ENCODE assay signal across 19 cellular contexts in the genomic region with DNA sequence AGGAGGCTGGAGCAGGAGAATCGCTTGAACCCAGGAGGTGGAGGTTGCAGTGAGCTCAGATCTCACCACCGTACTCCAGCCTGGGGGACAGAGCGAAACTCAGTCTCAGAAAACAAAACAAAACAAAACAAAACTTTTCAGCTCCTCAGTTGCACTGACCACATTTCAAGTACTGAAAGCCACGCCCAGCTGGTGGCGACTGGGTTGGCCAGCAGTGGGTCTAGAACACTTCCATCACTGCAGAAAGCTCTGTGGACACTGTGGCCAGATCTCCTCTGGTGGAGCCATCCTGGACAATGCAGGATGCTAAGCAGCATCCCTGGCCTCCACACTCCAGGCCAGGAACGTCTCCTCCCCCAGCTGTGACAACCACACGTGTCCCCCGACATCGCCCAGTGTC. TPM values are rescaled to one million over a fixed set of nuclear protein-coding genes. Genes with fewer than 3 reads are reported as not detected.
DNase-seq lines count a peak whose midpoint lies in the region; ATAC-seq, FAIRE-seq and TF ChIP-seq lines count a peak whose summit lies in the region.
"Had no signal": no experiment of that assay in that cellular context is flagged by ENCODE, and none has a peak within 500 bp of the region (broad histone marks: within the 10 kb centered on the region; RNA-seq: fewer than 3 reads in every experiment).

No MANE protein-coding gene starts in this region.

- no peak for TF ChIP-seq RAD21 in SK-N-SH (IDR thresholded peaks at IDR 0.05; ENCODE audit: low read length)

- H3K4me1 ChIP-seq in SK-N-SH (ENCODE audit: control insufficient read depth in 1 of 2, insufficient read depth in 2 of 2, low read depth in 1 of 2, low read length in 1 of 2) (peaks cover 0 to 9% of the 10 kb centered on the region in 2 experiments; a peak in 1 of 4 replicates), MM.1S (ENCODE audit: low read length) (no peaks in the 10 kb centered on the region)
- H3K4me1 ChIP-seq: HAP-1 had no signal

- no peaks in the 10 kb centered on the region for H3F3A ChIP-seq in SK-N-SH (replicated peaks; ENCODE audit: insufficient read depth)
- no peaks in the 10 kb centered on the region for H3F3A ChIP-seq in MM.1S (ENCODE audit: insufficient read depth, low read length)

- TF ChIP-seq CTCF in SK-N-SH (IDR thresholded peaks at IDR 0.05), result no peak
- no peak for TF ChIP-seq CTCF in MM.1S (IDR thresholded peaks at IDR 0.05; ENCODE audit: low read length)
- TF ChIP-seq CTCF in bronchial epithelial cell (IDR thresholded peaks at IDR 0.05; ENCODE audit: insufficient read depth, low read length, severe bottlenecking), result no peak
- TF ChIP-seq CTCF in natural killer cell (IDR thresholded peaks at IDR 0.05), result no peak

- H3K9me3 ChIP-seq in SK-N-SH (no peaks in the 10 kb centered on the region), MM.1S (replicated peaks; ENCODE audit: insufficient read depth, low read length) (no peaks in the 10 kb centered on the region)
- H3K9me3 ChIP-seq: HAP-1 had no signal

- no peak overlapping the region for H3K4me2 ChIP-seq in SK-N-SH
- H3K4me2 ChIP-seq in MM.1S (ENCODE audit: low read depth, low read length), result peak overlapping the region; percentile 14; the same call in 1 of the 2 replicates

- H3K9me2 ChIP-seq in SK-N-SH (no peaks in the 10 kb centered on the region), MM.1S (replicated peaks; ENCODE audit: insufficient read depth, low read length) (no peaks in the 10 kb centered on the region)

- WGBS in SK-N-SH (ENCODE audit: low lambda C conversion rate), result 60% methylated on average over 8 of the region's 9 CpGs

- no peak overlapping the region for H3K27ac Mint-ChIP-seq in natural killer cell
- H3K27ac Mint-ChIP-seq: CD4-positive, alpha-beta T cell had no signal

- POLR2A ChIA-PET in SK-N-SH (lab: Yijun Ruan, JAX), result no interaction called here

- no peaks in the 10 kb centered on the region for H3K4me1 Mint-ChIP-seq in natural killer cell

- H4K20me1 ChIP-seq in SK-N-SH (ENCODE audit: insufficient read depth), result no peaks in the 10 kb centered on the region
- no peaks in the 10 kb centered on the region for H4K20me1 ChIP-seq in MM.1S (ENCODE audit: insufficient read depth, low read length)

- H3K4me3 ChIP-seq in SK-N-SH (ENCODE audit: low read depth in 2 of 2, low read length in 1 of 2) (no peak overlapping the region), MM.1S (ENCODE audit: low read length) (no peak overlapping the region), bronchial epithelial cell (ENCODE audit: low read depth, low read length) (no peak overlapping the region)
- H3K4me3 ChIP-seq: HAP-1 had no signal

- FAIRE-seq in bronchial epithelial cell (lab: Jason Lieb, UNC), result peak; percentile 18
- FAIRE-seq: G401.6, GM19239, HTR-8/SVneo had no signal

- H3K27me3 ChIP-seq in SK-N-SH (ENCODE audit: insufficient read depth) (peaks cover 26% of the 10 kb centered on the region), MM.1S (replicated peaks; ENCODE audit: insufficient read depth, low read length) (peaks cover 80% of the 10 kb centered on the region), bronchial epithelial cell (ENCODE audit: control insufficient read depth, insufficient read depth, low read length) (no peaks in the 10 kb centered on the region)

- H3K27me3 Mint-ChIP-seq in natural killer cell (ENCODE audit: low read depth in 2 of 2), result no peaks in the 10 kb centered on the region
- H3K27me3 Mint-ChIP-seq: CD4-positive, alpha-beta T cell had no signal

- no peaks in the 10 kb centered on the region for H3K9me3 Mint-ChIP-seq in natural killer cell
- H3K9me3 Mint-ChIP-seq: CD4-positive, alpha-beta T cell had no signal

- CTCF ChIA-PET in SK-N-SH (lab: Yijun Ruan, JAX), result interaction anchor here (1.5 kb wide), 1 partner anchor 11 kb away, joined by 3 read pairs; no protein-coding TSS in a partner anchor

- H2AFZ ChIP-seq in SK-N-SH (ENCODE audit: low read depth), result no peak overlapping the region
- no peak overlapping the region for H2AFZ ChIP-seq in MM.1S (ENCODE audit: low read length)

- no peak overlapping the region for H3K4me3 Mint-ChIP-seq in natural killer cell
- H3K4me3 Mint-ChIP-seq: CD4-positive, alpha-beta T cell had no signal

- intact Hi-C loops in natural killer cell (cut with micrococcal nuclease), result no loop called here

- H3K36me3 ChIP-seq in SK-N-SH (replicated peaks in 1 of 2; ENCODE audit: control insufficient read depth in 1 of 2, insufficient read depth in 2 of 2, low read length in 1 of 2) (no peaks in the 10 kb centered on the region), MM.1S (replicated peaks; ENCODE audit: insufficient read depth, low read length) (no peaks in the 10 kb centered on the region), bronchial epithelial cell (ENCODE audit: control insufficient read depth, insufficient read depth, low read length) (no peaks in the 10 kb centered on the region)
- H3K36me3 ChIP-seq: HAP-1 had no signal

- H3K79me2 ChIP-seq in SK-N-SH (ENCODE audit: insufficient read depth) (no peaks in the 10 kb centered on the region), MM.1S (ENCODE audit: low read length) (no peaks in the 10 kb centered on the region)

- TF ChIP-seq EP300 in SK-N-SH (IDR thresholded peaks at IDR 0.05; ENCODE audit: borderline replicate concordance in 1 of 2, low read depth in 1 of 2, low read length in 1 of 2), result no peak

- no peak for DNase-seq in SK-N-SH
- peak; percentile 26 for DNase-seq in MM.1S
- no peak for DNase-seq in bronchial epithelial cell (ENCODE audit: low read depth)
- no peak for DNase-seq in NCI-H1048 (lab: John Stamatoyannopoulos, UW)
- no peak for DNase-seq in natural killer cell
- no peak for DNase-seq in activated effector memory CD4-positive, alpha-beta T cell treated with Interleukin-2 at 50 U/mL for 16 hours
- DNase-seq: AML-193; C1 segment of cervical spinal cord; Calu3; CD4-positive, alpha-beta T cell; DMS79 treated with DMSO at 0.1 percent for 48 hours; EL; GOT3 had no signal

- ATAC-seq in SK-N-SH treated with all-trans-retinoic acid at 6 μM for 48 hours, result peak; percentile 21; the same call in 1 of the 3 replicates
- no peak for ATAC-seq in natural killer cell

- no peak overlapping the region for H3K27ac ChIP-seq in SK-N-SH (ENCODE audit: low read depth in 2 of 2, low read length in 1 of 2)
- H3K27ac ChIP-seq in MM.1S (ENCODE audit: low read length), result no peak overlapping the region
- H3K27ac ChIP-seq: 22Rv1 had no signal

- H3K9ac ChIP-seq in SK-N-SH, result no peak overlapping the region
- H3K9ac ChIP-seq in MM.1S (ENCODE audit: low read length), result no peak overlapping the region

- no peaks in the 10 kb centered on the region for H3K36me3 Mint-ChIP-seq in natural killer cell

TF ChIP-seq in SK-N-SH treated with all-trans-retinoic acid at 6 μM for 48 hours, 23 proteins besides CTCF, POLR2A, EP300 and RAD21 (continues in another document):
- TF ChIP-seq TOX (CRISPR knock-in tag; IDR thresholded peaks at IDR 0.05; ENCODE audit: borderline replicate concordance), result no peak
- TF ChIP-seq OSR1 (CRISPR knock-in tag; IDR thresholded peaks at IDR 0.05), result no peak
- no peak for TF ChIP-seq ESRRG (CRISPR knock-in tag; IDR thresholded peaks at IDR 0.05)
- TF ChIP-seq PPARA (CRISPR knock-in tag; IDR thresholded peaks at IDR 0.05; ENCODE audit: borderline replicate concordance), result no peak
- TF ChIP-seq ZFP30 (CRISPR knock-in tag; IDR thresholded peaks at IDR 0.05), result no peak
- no peak for TF ChIP-seq ZNF70 (CRISPR knock-in tag; IDR thresholded peaks at IDR 0.05)
- no peak for TF ChIP-seq RARB (CRISPR knock-in tag; IDR thresholded peaks at IDR 0.05)
- TF ChIP-seq ZNF565 (CRISPR knock-in tag; conservative IDR thresholded peaks at IDR 0.05; ENCODE audit: low read depth), result no peak
- no peak for TF ChIP-seq CSDC2 (CRISPR knock-in tag; IDR thresholded peaks at IDR 0.05)

TF ChIP-seq in SK-N-SH, 30 proteins besides CTCF, POLR2A, EP300 and RAD21 (continues in another document):
- TF ChIP-seq TEAD4 (IDR thresholded peaks at IDR 0.05; ENCODE audit: borderline replicate concordance, insufficient read depth), result no peak
- TF ChIP-seq NRF1 (IDR thresholded peaks at IDR 0.05; ENCODE audit: low read depth, low read length), result no peak
- no peak for TF ChIP-seq RCOR1 (IDR thresholded peaks at IDR 0.05; ENCODE audit: low read length)
- no peak for TF ChIP-seq MXI1 (IDR thresholded peaks at IDR 0.05; ENCODE audit: low read depth, low read length)
- TF ChIP-seq, protein P1, sequence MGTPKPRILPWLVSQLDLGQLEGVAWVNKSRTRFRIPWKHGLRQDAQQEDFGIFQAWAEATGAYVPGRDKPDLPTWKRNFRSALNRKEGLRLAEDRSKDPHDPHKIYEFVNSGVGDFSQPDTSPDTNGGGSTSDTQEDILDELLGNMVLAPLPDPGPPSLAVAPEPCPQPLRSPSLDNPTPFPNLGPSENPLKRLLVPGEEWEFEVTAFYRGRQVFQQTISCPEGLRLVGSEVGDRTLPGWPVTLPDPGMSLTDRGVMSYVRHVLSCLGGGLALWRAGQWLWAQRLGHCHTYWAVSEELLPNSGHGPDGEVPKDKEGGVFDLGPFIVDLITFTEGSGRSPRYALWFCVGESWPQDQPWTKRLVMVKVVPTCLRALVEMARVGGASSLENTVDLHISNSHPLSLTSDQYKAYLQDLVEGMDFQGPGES (IDR thresholded peaks at IDR 0.05; ENCODE audit: low read depth, low read length), result no peak
- TF ChIP-seq, protein P2, sequence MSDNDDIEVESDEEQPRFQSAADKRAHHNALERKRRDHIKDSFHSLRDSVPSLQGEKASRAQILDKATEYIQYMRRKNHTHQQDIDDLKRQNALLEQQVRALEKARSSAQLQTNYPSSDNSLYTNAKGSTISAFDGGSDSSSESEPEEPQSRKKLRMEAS (IDR thresholded peaks at IDR 0.05; ENCODE audit: low read depth), result no peak

RNA-seq across cellular contexts. Expression of gene TLE2, which starts 21.1 kb away (rescaled TPM):
- polyA plus RNA-seq in SK-N-SH (2012; rRNA removed), result 1.7 and 2.3 TPM in 2 replicates
- polyA plus RNA-seq in SK-N-SH (2012; cell fraction: cytosol; rRNA removed), result 0.97 and 1.9 TPM in 2 replicates
- 10.0 and 17.5 TPM in 2 replicates for polyA plus RNA-seq in SK-N-SH (2012; cell fraction: nucleus; rRNA removed)
- 0.53 and 1.0 TPM in 2 replicates for total RNA-seq in bronchial epithelial cell
- 1 to 10 TPM; 6.1 to 8.8 (median 8.2) TPM for total RNA-seq in natural killer cell

RNA-seq across cellular contexts. Expression of gene TLE6, which starts 30.6 kb away (rescaled TPM):
- polyA plus RNA-seq in SK-N-SH (2012; rRNA removed), result 2.6 and 3.3 TPM in 2 replicates
- 0.95 and 1.2 TPM in 2 replicates for polyA plus RNA-seq in SK-N-SH (2012; cell fraction: cytosol; rRNA removed)
- polyA plus RNA-seq in SK-N-SH (2012; cell fraction: nucleus; rRNA removed), result 9.8 and 10.4 TPM in 2 replicates
- total RNA-seq in bronchial epithelial cell (under 0.01 TPM in 1 of 2 replicates, not detected in the other), natural killer cell (1 to 10 TPM in 1 of 3 donors, under 1 TPM in 1, not detected in 1; 0.49 to 2.2 TPM)
- total RNA-seq: CD4-positive, alpha-beta T cell had no signal

RNA-seq across cellular contexts. Expression of gene TLE5, which starts 54.3 kb away (rescaled TPM):
- 479 and 519 TPM in 2 replicates for polyA plus RNA-seq in SK-N-SH (2012; rRNA removed)
- polyA plus RNA-seq in SK-N-SH (2012; cell fraction: cytosol; rRNA removed), result 268 and 361 TPM in 2 replicates
- polyA plus RNA-seq in SK-N-SH (2012; cell fraction: nucleus; rRNA removed), result 542 and 572 TPM in 2 replicates
- total RNA-seq in bronchial epithelial cell, result 144 and 200 TPM in 2 replicates
- total RNA-seq in natural killer cell, result 1,000 to 10,000 TPM in 1 of 3 donors, 100 to 1,000 TPM in 2; 943 to 1,012 (median 968) TPM
